ENCODE assay signal across 25 cellular contexts in the genomic region with DNA sequence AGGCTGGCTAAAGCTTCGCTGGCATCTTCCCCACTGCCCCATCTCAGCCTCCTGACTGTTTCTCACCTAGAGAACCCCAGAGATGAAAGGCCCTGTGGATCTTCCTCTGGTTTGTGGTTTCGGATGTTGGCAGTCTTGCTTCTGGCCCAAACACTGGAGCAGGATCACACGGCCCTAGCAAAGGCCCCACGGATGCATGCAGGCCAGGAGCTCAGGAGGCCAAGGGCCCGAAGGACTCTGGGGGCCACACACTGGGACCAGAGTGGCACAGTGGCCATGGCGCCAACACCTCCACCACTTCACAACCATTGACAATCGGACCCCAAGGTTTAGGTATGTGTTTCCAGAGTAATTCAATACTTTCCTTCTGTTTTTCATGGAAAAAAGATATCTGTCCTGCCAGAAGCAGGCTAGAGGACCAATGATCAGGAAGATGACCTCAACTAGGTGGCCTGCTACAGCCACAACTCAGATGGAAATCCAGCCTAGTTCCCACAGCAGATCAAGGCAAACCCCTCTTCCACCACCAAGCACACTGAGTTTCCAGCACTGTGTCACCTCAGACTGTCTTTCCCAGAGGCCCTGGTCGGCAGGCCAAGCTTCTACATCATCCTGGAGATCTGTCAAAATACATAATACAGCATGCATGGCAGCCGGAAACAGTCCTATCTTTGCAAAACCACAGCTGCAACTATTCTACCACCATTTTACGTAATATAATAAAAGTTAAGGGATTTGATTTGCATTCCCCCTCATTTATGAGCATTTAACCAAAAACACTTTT. TPM values are rescaled to one million over a fixed set of nuclear protein-coding genes. Genes with fewer than 3 reads are reported as not detected.
DNase-seq lines count a peak whose midpoint lies in the region; ATAC-seq and TF ChIP-seq lines count a peak whose summit lies in the region.
"Had no signal": no experiment of that assay in that cellular context is flagged by ENCODE, and none has a peak within 500 bp of the region (broad histone marks: within the 10 kb centered on the region; RNA-seq: fewer than 3 reads in every experiment).

No MANE protein-coding gene starts in this region.

- H3K9me2 ChIP-seq in GM23338 (ENCODE audit: insufficient read depth): no peaks in the 10 kb centered on the region

- H3K36me3 Mint-ChIP-seq in GM23338 (ENCODE audit: low read depth) (peaks cover 91% of the 10 kb centered on the region), endothelial cell (ENCODE audit: low read depth, unreplicated experiment) (peaks cover 33% of the 10 kb centered on the region), nephron progenitor cell (ENCODE audit: low read depth) (peaks cover 77% of the 10 kb centered on the region)
- no peaks in the 10 kb centered on the region for H3K36me3 Mint-ChIP-seq in CD8-positive, alpha-beta T cell
- H3K36me3 Mint-ChIP-seq: CD4-positive, CD25-positive, alpha-beta regulatory T cell had no signal

- no peak overlapping the region for H3K4me3 Mint-ChIP-seq in GM23338
- H3K4me3 Mint-ChIP-seq in endothelial cell (ENCODE audit: unreplicated experiment): peak overlapping the region; percentile 78
- H3K4me3 Mint-ChIP-seq in nephron progenitor cell: no peak overlapping the region
- H3K4me3 Mint-ChIP-seq in CD8-positive, alpha-beta T cell: no peak overlapping the region
- H3K4me3 Mint-ChIP-seq: CD4-positive, CD25-positive, alpha-beta regulatory T cell had no signal

- no peaks in the 10 kb centered on the region for H3K9me3 ChIP-seq in stomach
- no peaks in the 10 kb centered on the region for H3K9me3 ChIP-seq in CD8-positive, alpha-beta T cell (ENCODE audit: low read length)
- H3K9me3 ChIP-seq: BE2C had no signal

- H3K4me1 Mint-ChIP-seq in GM23338 (peaks cover 62% of the 10 kb centered on the region), endothelial cell (ENCODE audit: unreplicated experiment) (peaks cover 41% of the 10 kb centered on the region), nephron progenitor cell (peaks cover 52% of the 10 kb centered on the region)
- no peaks in the 10 kb centered on the region for H3K4me1 Mint-ChIP-seq in CD8-positive, alpha-beta T cell (ENCODE audit: low read depth)
- H3K4me1 Mint-ChIP-seq: CD4-positive, CD25-positive, alpha-beta regulatory T cell had no signal

- H3K9me3 Mint-ChIP-seq in GM23338 (no peaks in the 10 kb centered on the region), endothelial cell (ENCODE audit: unreplicated experiment) (no peaks in the 10 kb centered on the region), nephron progenitor cell (peaks cover 36% of the 10 kb centered on the region)
- peaks cover 3% of the 10 kb centered on the region for H3K9me3 Mint-ChIP-seq in CD8-positive, alpha-beta T cell
- H3K9me3 Mint-ChIP-seq: CD4-positive, CD25-positive, alpha-beta regulatory T cell had no signal

- DNase-seq in GM23338 (ENCODE audit: low spot score): no peak
- DNase-seq in endothelial cell (ENCODE audit: low spot score): no peak
- DNase-seq in nephron progenitor cell: no peak
- peak; percentile 43 for DNase-seq in stomach
- no peak for DNase-seq in caudate nucleus (lab: John Stamatoyannopoulos, UW)
- DNase-seq in CD8-positive, alpha-beta T cell: no peak
- DNase-seq: BE2C; CD4-positive, CD25-positive, alpha-beta regulatory T cell; COR-L47; DMS 273 treated with DMSO at 0.1 percent for 48 hours; DND-41; KG1; NCI-H1105; NCI-H146; NCI-H2029 treated with DMSO at 0.1 percent for 48 hours; NCI-H226; NCI-H510A treated with DMSO at 0.1 percent for 48 hours; NCI-H748 treated with DMSO at 0.1 percent for 48 hours; PC-9; SHP77 treated with DMSO at 0.1 percent for 48 hours had no signal

- H3K27ac Mint-ChIP-seq in GM23338 (no peak overlapping the region), endothelial cell (ENCODE audit: unreplicated experiment) (peak overlapping the region; percentile 67), nephron progenitor cell (peak overlapping the region; percentile 82)
- H3K27ac Mint-ChIP-seq in CD8-positive, alpha-beta T cell: no peak overlapping the region
- H3K27ac Mint-ChIP-seq: CD4-positive, CD25-positive, alpha-beta regulatory T cell had no signal

- H3K27ac ChIP-seq in GM23338 (ENCODE audit: low read depth) (no peak overlapping the region), stomach (no peak overlapping the region), caudate nucleus (ENCODE audit: low read depth, low read length) (no peak overlapping the region)
- H3K27ac ChIP-seq in CD8-positive, alpha-beta T cell (ENCODE audit: low read depth, low read length): no peak overlapping the region
- H3K27ac ChIP-seq: A549, PC-9, RWPE1, SK-N-MC had no signal

- 66 to 80% (median 70%) methylated on average over 7 to 10 of the region's 10 CpGs for WGBS in stomach, 5 donors

- H3K36me3 ChIP-seq in GM23338 (ENCODE audit: insufficient read depth) (peaks cover 45% of the 10 kb centered on the region), stomach (peaks cover 20 to 50% (median 47%) of the 10 kb centered on the region in 4 donors)
- no peaks in the 10 kb centered on the region for H3K36me3 ChIP-seq in CD8-positive, alpha-beta T cell (ENCODE audit: insufficient read depth, low read length)

- TF ChIP-seq CTCF in GM23338 (conservative IDR thresholded peaks at IDR 0.05; ENCODE audit: low read depth in 2 of 2): no peak
- TF ChIP-seq CTCF in endothelial cell (IDR thresholded peaks at IDR 0.05; ENCODE audit: unreplicated experiment): no peak
- TF ChIP-seq CTCF in nephron progenitor cell (IDR thresholded peaks at IDR 0.05): no peak
- no peak for TF ChIP-seq CTCF in stomach (IDR thresholded peaks at IDR 0.05)
- TF ChIP-seq CTCF in CD8-positive, alpha-beta T cell (IDR thresholded peaks at IDR 0.05): no peak

- H3K4me1 ChIP-seq in GM23338 (ENCODE audit: insufficient read depth) (peaks cover 54% of the 10 kb centered on the region), stomach (peaks cover 31 to 76% (median 52%) of the 10 kb centered on the region in 4 donors)
- H3K4me1 ChIP-seq in CD8-positive, alpha-beta T cell (ENCODE audit: insufficient read depth, low read length): no peaks in the 10 kb centered on the region

- H3K4me3 ChIP-seq in GM23338 (no peak overlapping the region), stomach (no peak overlapping the region)
- no peak overlapping the region for H3K4me3 ChIP-seq in CD8-positive, alpha-beta T cell (ENCODE audit: low read depth, low read length)
- H3K4me3 ChIP-seq: A549, PC-9, SK-N-MC had no signal

- no peak for ATAC-seq in GM23338
- no peak for ATAC-seq in HG03025 (IDR thresholded peaks at IDR 0.05; ENCODE audit: low FRiP score, unreplicated experiment)
- no peak for ATAC-seq in HG03097 (IDR thresholded peaks at IDR 0.05; ENCODE audit: low FRiP score, unreplicated experiment)
- no peak for ATAC-seq in CD8-positive, alpha-beta T cell
- ATAC-seq: A549 had no signal

- H3K27me3 Mint-ChIP-seq in GM23338 (ENCODE audit: insufficient read depth, low read depth, poor library complexity) (peaks cover 20% of the 10 kb centered on the region), endothelial cell (ENCODE audit: unreplicated experiment) (peaks cover 6% of the 10 kb centered on the region), nephron progenitor cell (ENCODE audit: low read depth, poor library complexity) (no peaks in the 10 kb centered on the region)
- H3K27me3 Mint-ChIP-seq in CD8-positive, alpha-beta T cell (ENCODE audit: low read depth): no peaks in the 10 kb centered on the region
- H3K27me3 Mint-ChIP-seq: CD4-positive, CD25-positive, alpha-beta regulatory T cell had no signal

- CTCF ChIA-PET in CD8-positive, alpha-beta T cell (lab: Charles Lee): interaction anchor here (0.7 kb wide), 1 partner anchor 273 kb away, joined by 3 read pairs; no protein-coding TSS in a partner anchor

- no peak overlapping the region for H3K4me2 ChIP-seq in GM23338
- H3K4me2 ChIP-seq: A549, PC-9 had no signal

- no peak for TF ChIP-seq EP300 in stomach (IDR thresholded peaks at IDR 0.05)

- H3K79me2 ChIP-seq in GM23338 (replicated peaks; ENCODE audit: insufficient read depth): peaks cover 100% of the 10 kb centered on the region

- H2AFZ ChIP-seq in GM23338: no peak overlapping the region
- H2AFZ ChIP-seq: PC-9 had no signal

- H3K27me3 ChIP-seq in GM23338 (ENCODE audit: insufficient read depth) (no peaks in the 10 kb centered on the region), stomach (no peaks in the 10 kb centered on the region)
- H3K27me3 ChIP-seq in CD8-positive, alpha-beta T cell (ENCODE audit: insufficient read depth, low read length): no peaks in the 10 kb centered on the region
- H3K27me3 ChIP-seq: BE2C had no signal

- POLR2A ChIA-PET in CD8-positive, alpha-beta T cell (lab: Charles Lee): no interaction called here

- peaks cover 91% of the 10 kb centered on the region for H4K20me1 ChIP-seq in GM23338 (replicated peaks; ENCODE audit: insufficient read depth)

- intact Hi-C loops in stomach (cut with DNase I; ENCODE audit: low total_unique reads): no loop called here
- intact Hi-C loops in CD8-positive, alpha-beta T cell (cut with DNase I, micrococcal nuclease): no loop called here

- no peak for TF ChIP-seq POLR2A in stomach (IDR thresholded peaks at IDR 0.05)

- 0 out of 2 replicates have a peak, but pooled peaks cover 3% of the 10 kb centered on the region for H3F3A ChIP-seq in GM23338 (replicated peaks; ENCODE audit: low read depth)

TF ChIP-seq in GM23338, 12 proteins besides CTCF, POLR2A, EP300 and RAD21 (continues in another document):
- TF ChIP-seq POLR2AphosphoS5 (IDR thresholded peaks at IDR 0.05; ENCODE audit: low read depth): 0 out of 2 replicates have a peak, but pooled peaks have one; percentile 19

RNA-seq across cellular contexts. Expression of a gene that starts 53.0 kb away (rescaled TPM):
- total RNA-seq in GM23338 (2014; rRNA removed; shearing (Covaris generic)): 233 and 265 TPM in 2 replicates
- 133 and 138 TPM in 2 replicates for polyA plus RNA-seq in GM23338 (2016; fragmentation: Nextera tagmentation; extraction: Ambion mirVana)
- total RNA-seq in endothelial cell (ENCODE audit: unreplicated experiment): 145 TPM
- 100 to 1,000 TPM in 2 of 5 donors, 10 to 100 TPM in 3; 58.6 to 169 (median 80.5) TPM for total RNA-seq in stomach
- 10 to 100 TPM; 21.3 to 41.2 (median 34.6) TPM for polyA plus RNA-seq in stomach
- under 1 TPM; 0.38 to 0.78 TPM for total RNA-seq in CD8-positive, alpha-beta T cell

Comparison
In these comparisons a context has a peak if more than half of its experiments do, and no peak if none do; other contexts are left out.
1. H3K27ac Mint-ChIP-seq: peak in endothelial cell (single experiment) and nephron progenitor cell (single experiment); none in GM23338 (single experiment) and CD8-positive, alpha-beta T cell (single experiment).
2. RNA of a gene that starts 53.0 kb away (total RNA-seq): 233 to 265 TPM in GM23338, 145 TPM in endothelial cell (single experiment) and 58.6 to 169 TPM in stomach; 0.38 to 0.78 TPM in CD8-positive, alpha-beta T cell; every median in the first group is over 10 times any median in the second.